25 cellular contexts compared by ENCODE assay signal in genomic region chrX:98068210-98068609, GRCh38.
DNase-seq lines count a peak whose midpoint lies in the region; FAIRE-seq and TF ChIP-seq lines count a peak whose summit lies in the region.
"Had no signal": no experiment of that assay in that cellular context is flagged by ENCODE, and none has a peak within 500 bp of the region (broad histone marks: within the 10 kb centered on the region; RNA-seq: fewer than 3 reads in every experiment).

No MANE protein-coding gene starts in this region.

- no peak overlapping the region for H2BK120ac ChIP-seq in mesendoderm (ENCODE audit: low read depth, low read length)

- H3K79me2 ChIP-seq in astrocyte (ENCODE audit: insufficient read depth, low read length) (no peaks in the 10 kb centered on the region), mesendoderm (ENCODE audit: control insufficient read depth, insufficient read depth, low read length) (no peaks in the 10 kb centered on the region)

- H3K27me3 ChIP-seq in astrocyte (ENCODE audit: insufficient read depth, low read length): no peaks in the 10 kb centered on the region
- H3K27me3 ChIP-seq in mesendoderm (ENCODE audit: insufficient read depth, low read length, poor library complexity): no peaks in the 10 kb centered on the region
- H3K27me3 ChIP-seq: body of pancreas, heart left ventricle, sigmoid colon, testis had no signal

- DNase-seq in HFFc6: peak; percentile 0
- DNase-seq in astrocyte (ENCODE audit: low read depth): no peak
- DNase-seq in mesendoderm: peak; percentile 62
- DNase-seq in amygdala (lab: John Stamatoyannopoulos, UW): no peak
- no peak for DNase-seq in SKM-1 (lab: John Stamatoyannopoulos, UW; ENCODE audit: unreplicated experiment)
- DNase-seq in T-helper 2 cell treated with Interferon-gamma antibody and Interleukin-4, amounts not matched to agents 5 μg/mL and 100 μg/mL, for 36 hours (ENCODE audit: low spot score): no peak
- DNase-seq in erythroblast (lab: John Stamatoyannopoulos, UW): no peak
- DNase-seq: ACHN; activated CD4-positive, alpha-beta T cell treated with anti-CD3 and anti-CD28 coated beads for 1 hour; activated CD8-positive, alpha-beta memory T cell treated with anti-CD3 and anti-CD28 coated beads for 24 hours; activated T-cell treated with anti-CD3 and anti-CD28 coated beads, Interleukin-2, amount 50 U/mL, for 48 hours; body of pancreas; heart left ventricle; left ventricle myocardium superior; NCI-H1694; NCI-H226; sigmoid colon; SK-N-SH; T1000; testis had no signal

- H3K4me3 ChIP-seq in astrocyte (ENCODE audit: insufficient read depth, low read depth, low read length) (no peak overlapping the region), mesendoderm (ENCODE audit: low read length) (no peak overlapping the region)
- H3K4me3 ChIP-seq: BLaER1 treated with 17β-estradiol and CSF1 and Interleukin-3, amounts not matched to agents 10 nM and 100 nM; body of pancreas; coronary artery; heart left ventricle; sigmoid colon; testis had no signal

- H2BK15ac ChIP-seq in mesendoderm (replicated peaks; ENCODE audit: low read depth): no peak overlapping the region

- H3K27ac ChIP-seq in 22Rv1: peak overlapping the region; percentile 36; the same call in 1 of the 2 replicates
- H3K27ac ChIP-seq in astrocyte (ENCODE audit: low read depth, low read length): no peak overlapping the region
- H3K27ac ChIP-seq in mesendoderm (ENCODE audit: low read depth, low read length): no peak overlapping the region
- H3K27ac ChIP-seq: BLaER1 treated with 17β-estradiol and CSF1 and Interleukin-3, amounts not matched to agents 10 nM and 100 nM; body of pancreas; coronary artery; heart left ventricle; sigmoid colon; testis had no signal

- H3K9ac ChIP-seq in astrocyte (ENCODE audit: low read length) (no peak overlapping the region), mesendoderm (ENCODE audit: low read length) (no peak overlapping the region)
- H3K9ac ChIP-seq: BLaER1 treated with 17β-estradiol and CSF1 and Interleukin-3, amounts not matched to agents 10 nM and 100 nM; SK-N-SH had no signal

- FAIRE-seq in astrocyte (lab: Jason Lieb, UNC): no peak

- no peak overlapping the region for H4K8ac ChIP-seq in mesendoderm (ENCODE audit: low read depth, low read length)

- no peaks in the 10 kb centered on the region for H3K27me3 Mint-ChIP-seq in HFFc6 (ENCODE audit: insufficient read depth)
- no peaks in the 10 kb centered on the region for H3K27me3 Mint-ChIP-seq in astrocyte (ENCODE audit: low read depth, unreplicated experiment)
- H3K27me3 Mint-ChIP-seq in T-helper 2 cell treated with Interferon-gamma antibody and Interleukin-4, amounts not matched to agents 5 μg/mL and 100 μg/mL, for 36 hours (ENCODE audit: low read depth): no peaks in the 10 kb centered on the region

- no peak overlapping the region for H3K18ac ChIP-seq in mesendoderm (ENCODE audit: low read length)

- peak overlapping the region; percentile 75 for H3K4me3 Mint-ChIP-seq in HFFc6
- no peak overlapping the region for H3K4me3 Mint-ChIP-seq in astrocyte (ENCODE audit: unreplicated experiment)
- H3K4me3 Mint-ChIP-seq in T-helper 2 cell treated with Interferon-gamma antibody and Interleukin-4, amounts not matched to agents 5 μg/mL and 100 μg/mL, for 36 hours: no peak overlapping the region
- H3K4me3 Mint-ChIP-seq: stimulated activated effector memory CD8-positive, alpha-beta T cell treated with anti-CD3 and anti-CD28 coated beads, Interleukin-12 subunit alpha, Interleukin-12 subunit beta, amount 100 ng/mL, for 72 hours had no signal

- no CpG with 5 or more reads among the region's 3 CpGs for WGBS in mesendoderm (ENCODE audit: extremely low coverage, insufficient coverage, low lambda C conversion rate)

- H3K36me3 Mint-ChIP-seq in HFFc6 (ENCODE audit: low read depth): no peaks in the 10 kb centered on the region
- no peaks in the 10 kb centered on the region for H3K36me3 Mint-ChIP-seq in astrocyte (ENCODE audit: low read depth, unreplicated experiment)
- no peaks in the 10 kb centered on the region for H3K36me3 Mint-ChIP-seq in T-helper 2 cell treated with Interferon-gamma antibody and Interleukin-4, amounts not matched to agents 5 μg/mL and 100 μg/mL, for 36 hours (ENCODE audit: low read depth)
- H3K36me3 Mint-ChIP-seq: activated naive CD4-positive, alpha-beta T cell treated with anti-CD3 and anti-CD28 coated beads, Interleukin-2, amount 50 U/mL, for 72 hours; stimulated activated effector memory CD8-positive, alpha-beta T cell treated with anti-CD3 and anti-CD28 coated beads, Interleukin-12 subunit alpha, Interleukin-12 subunit beta, amount 100 ng/mL, for 72 hours had no signal

- H3K4me2 ChIP-seq in astrocyte (ENCODE audit: low read length) (peak overlapping the region; percentile 8), mesendoderm (ENCODE audit: low read length) (no peak overlapping the region)
- H3K4me2 ChIP-seq: BLaER1 treated with 17β-estradiol and CSF1 and Interleukin-3, amounts not matched to agents 10 nM and 100 nM; SK-N-SH had no signal

- no peaks in the 10 kb centered on the region for H3K79me1 ChIP-seq in mesendoderm (ENCODE audit: low read length)

- H3K4me1 Mint-ChIP-seq in HFFc6 (ENCODE audit: low read depth): peaks cover 65% of the 10 kb centered on the region
- peaks cover 39% of the 10 kb centered on the region for H3K4me1 Mint-ChIP-seq in astrocyte (ENCODE audit: low read depth, unreplicated experiment)
- H3K4me1 Mint-ChIP-seq in T-helper 2 cell treated with Interferon-gamma antibody and Interleukin-4, amounts not matched to agents 5 μg/mL and 100 μg/mL, for 36 hours (ENCODE audit: low read depth): no peaks in the 10 kb centered on the region
- H3K4me1 Mint-ChIP-seq: stimulated activated effector memory CD8-positive, alpha-beta T cell treated with anti-CD3 and anti-CD28 coated beads, Interleukin-12 subunit alpha, Interleukin-12 subunit beta, amount 100 ng/mL, for 72 hours had no signal

- H3K9me3 Mint-ChIP-seq in HFFc6: no peaks in the 10 kb centered on the region
- H3K9me3 Mint-ChIP-seq in astrocyte (ENCODE audit: unreplicated experiment): no peaks in the 10 kb centered on the region
- no peaks in the 10 kb centered on the region for H3K9me3 Mint-ChIP-seq in T-helper 2 cell treated with Interferon-gamma antibody and Interleukin-4, amounts not matched to agents 5 μg/mL and 100 μg/mL, for 36 hours

- H3K9me3 ChIP-seq in astrocyte (ENCODE audit: insufficient read depth, low read depth, low read length): no peaks in the 10 kb centered on the region
- H3K9me3 ChIP-seq: BLaER1 treated with 17β-estradiol and CSF1 and Interleukin-3, amounts not matched to agents 10 nM and 100 nM; body of pancreas; heart left ventricle; sigmoid colon; SK-N-SH; testis had no signal

- no peak overlapping the region for H2AFZ ChIP-seq in astrocyte (ENCODE audit: low read depth, low read length)

- no peak overlapping the region for H3K56ac ChIP-seq in mesendoderm (ENCODE audit: low read length)

- no peak overlapping the region for H3K4ac ChIP-seq in mesendoderm (ENCODE audit: low read depth, low read length)

- H3K27ac Mint-ChIP-seq in HFFc6 (peak overlapping the region; percentile 85), astrocyte (ENCODE audit: unreplicated experiment) (peak overlapping the region; percentile 8)
- no peak overlapping the region for H3K27ac Mint-ChIP-seq in T-helper 2 cell treated with Interferon-gamma antibody and Interleukin-4, amounts not matched to agents 5 μg/mL and 100 μg/mL, for 36 hours
- H3K27ac Mint-ChIP-seq: activated naive CD4-positive, alpha-beta T cell treated with anti-CD3 and anti-CD28 coated beads, Interleukin-2, amount 50 U/mL, for 72 hours; stimulated activated effector memory CD8-positive, alpha-beta T cell treated with anti-CD3 and anti-CD28 coated beads, Interleukin-12 subunit alpha, Interleukin-12 subunit beta, amount 100 ng/mL, for 72 hours had no signal

- TF ChIP-seq POLR2A in erythroblast (IDR thresholded peaks at IDR 0.05; ENCODE audit: low read length): no peak

- H3K4me1 ChIP-seq in astrocyte (ENCODE audit: insufficient read depth, low read length): peaks cover 5% of the 10 kb centered on the region
- no peaks in the 10 kb centered on the region for H3K4me1 ChIP-seq in mesendoderm (ENCODE audit: control insufficient read depth, low read depth, low read length)
- H3K4me1 ChIP-seq: BLaER1 treated with 17β-estradiol and CSF1 and Interleukin-3, amounts not matched to agents 10 nM and 100 nM; body of pancreas; heart left ventricle; sigmoid colon; testis had no signal

- H3K36me3 ChIP-seq in astrocyte (ENCODE audit: insufficient read depth, low read length): no peaks in the 10 kb centered on the region
- no peaks in the 10 kb centered on the region for H3K36me3 ChIP-seq in mesendoderm (ENCODE audit: control insufficient read depth, insufficient read depth, low read length)
- H3K36me3 ChIP-seq: BLaER1 treated with 17β-estradiol and CSF1 and Interleukin-3, amounts not matched to agents 10 nM and 100 nM; heart left ventricle; sigmoid colon had no signal

- no peaks in the 10 kb centered on the region for H4K20me1 ChIP-seq in astrocyte (ENCODE audit: insufficient read depth, low read length)
- H4K20me1 ChIP-seq: BLaER1 treated with 17β-estradiol and CSF1 and Interleukin-3, amounts not matched to agents 10 nM and 100 nM had no signal

- no peak overlapping the region for H3K23ac ChIP-seq in mesendoderm (ENCODE audit: low read length)

- no peak overlapping the region for H4K5ac ChIP-seq in mesendoderm (ENCODE audit: low read length)

- no peak overlapping the region for H2BK5ac ChIP-seq in mesendoderm (ENCODE audit: low read length)

- H2AK5ac ChIP-seq in mesendoderm (ENCODE audit: low read length): no peak overlapping the region

- TF ChIP-seq CTCF in 22Rv1 (IDR thresholded peaks at IDR 0.05) (no peak), HFFc6 (IDR thresholded peaks at IDR 0.05) (no peak), astrocyte (IDR thresholded peaks at IDR 0.05; ENCODE audit: insufficient read depth, low read depth, low read length) (no peak)

Comparison
In these comparisons a context has a peak if more than half of its experiments do, and no peak if none do; other contexts are left out.
1. DNase-seq: peak in HFFc6 (single experiment) and mesendoderm (single experiment); none in astrocyte (single experiment), amygdala (0 of 56), SKM-1 (single experiment), T-helper 2 cell treated with Interferon-gamma antibody and Interleukin-4, amounts not matched to agents 5 μg/mL and 100 μg/mL, for 36 hours (single experiment) and erythroblast (0 of 2).